37 cellular contexts compared by ENCODE assay signal in the genomic region with DNA sequence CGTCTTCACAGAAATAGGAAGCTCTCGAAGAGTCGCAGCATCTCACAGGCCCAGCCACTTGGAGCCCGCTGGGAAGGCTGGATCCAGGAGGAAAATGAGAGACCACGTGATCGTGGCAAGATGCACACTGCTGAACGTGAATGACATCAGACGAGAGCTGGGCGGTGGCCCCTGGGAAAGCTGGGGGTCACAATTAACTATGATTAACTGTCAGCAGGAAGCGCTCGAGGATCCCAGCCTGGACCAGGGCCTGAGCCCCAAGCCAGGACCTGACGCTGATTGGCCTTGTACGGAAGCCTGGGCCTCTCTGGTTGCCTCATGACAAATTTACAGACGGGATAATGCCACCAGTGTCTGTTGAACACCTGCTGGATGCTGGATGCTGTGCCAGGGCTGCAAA.
"Had no signal": no experiment of that assay in that cellular context is flagged by ENCODE, and none has a peak within 500 bp of the region (broad histone marks: within the 10 kb centered on the region; RNA-seq: fewer than 3 reads in every experiment).

No MANE protein-coding gene starts in this region.

- DNase-seq: activated effector memory CD4-positive, alpha-beta T cell treated with anti-CD3 and anti-CD28 coated beads, Interleukin-2, amount 50 U/mL, for 16 hours; activated effector memory CD4-positive, alpha-beta T cell treated with Interleukin-2 at 50 U/mL for 16 hours; activated gamma-delta T cell; activated gamma-delta T cell treated with Interleukin-2 at 50 U/mL for 16 hours; activated naive CD4-positive, alpha-beta T cell; activated naive CD4-positive, alpha-beta T cell treated with anti-CD3 and anti-CD28 coated beads for 36 hours; activated naive CD4-positive, alpha-beta T cell treated with anti-CD3 and anti-CD28 coated beads, Interleukin-2, amount 10 ng/mL, durations not matched to agents 7 days and 5 days; activated naive CD4-positive, alpha-beta T cell treated with anti-CD3 and anti-CD28 coated beads, Interleukin-2, amount 50 U/mL, for 16 hours; activated naive CD4-positive, alpha-beta T cell treated with Interleukin-2 at 50 U/mL for 16 hours; activated naive CD8-positive, alpha-beta T cell treated with anti-CD3 and anti-CD28 coated beads for 36 hours; activated naive CD8-positive, alpha-beta T cell treated with anti-CD3 and anti-CD28 coated beads, Interleukin-2, amount 10 ng/mL, durations not matched to agents 7 days and 5 days; activated naive CD8-positive, alpha-beta T cell treated with anti-CD3 and anti-CD28 coated beads, Interleukin-2, amount 50 U/mL, for 24 hours; activated T-cell treated with anti-CD3 and anti-CD28 coated beads, Interleukin-2, amount 50 U/mL, for 4 hours; activated T-cell treated with anti-CD3 and anti-CD28 coated beads, Interleukin-2, amount 50 U/mL, for 48 hours; activated T-cell treated with anti-CD3 and anti-CD28 coated beads, Interleukin-2, amount 50 U/mL, for 72 hours; adrenal gland; amniotic stem cell; amygdala; anterior cingulate cortex; aorta; body of pancreas; brain microvascular endothelial cell; caudate nucleus; central memory CD4-positive, alpha-beta T cell; cerebellar nuclear complex had no signal

- H3K27me3 Mint-ChIP-seq: activated naive CD4-positive, alpha-beta T cell treated with anti-CD3 and anti-CD28 coated beads, Interleukin-2, amount 10 ng/mL, durations not matched to agents 7 days and 5 days; activated naive CD4-positive, alpha-beta T cell treated with anti-CD3 and anti-CD28 coated beads, Interleukin-2, amount 50 U/mL, for 24 hours; activated naive CD8-positive, alpha-beta T cell; activated naive CD8-positive, alpha-beta T cell treated with anti-CD3 and anti-CD28 coated beads for 36 hours; activated naive CD8-positive, alpha-beta T cell treated with anti-CD3 and anti-CD28 coated beads, Interleukin-2, amount 10 ng/mL, durations not matched to agents 7 days and 5 days; activated naive CD8-positive, alpha-beta T cell treated with anti-CD3 and anti-CD28 coated beads, Interleukin-2, amount 50 U/mL, for 24 hours; activated T-helper 17 cell treated with anti-CD3 and anti-CD28 coated beads, Interleukin-2, amount 50 U/mL, for 72 hours; brain; central memory CD8-positive, alpha-beta T cell had no signal

- H3K4me3 ChIP-seq: adrenal gland, ascending aorta, body of pancreas, breast epithelium, cardiac muscle cell had no signal

- H3K36me3 ChIP-seq: adrenal gland, ascending aorta, brain microvascular endothelial cell, breast epithelium, cardiac muscle cell had no signal

- H3K4me1 ChIP-seq: adrenal gland, ascending aorta, breast epithelium had no signal

- H3K4me1 Mint-ChIP-seq: activated naive CD4-positive, alpha-beta T cell treated with anti-CD3 and anti-CD28 coated beads, Interleukin-2, amount 10 ng/mL, durations not matched to agents 7 days and 5 days; activated naive CD4-positive, alpha-beta T cell treated with anti-CD3 and anti-CD28 coated beads, Interleukin-2, amount 50 U/mL, for 24 hours; activated naive CD8-positive, alpha-beta T cell treated with anti-CD3 and anti-CD28 coated beads for 36 hours; activated naive CD8-positive, alpha-beta T cell treated with anti-CD3 and anti-CD28 coated beads, Interleukin-2, amount 10 ng/mL, durations not matched to agents 7 days and 5 days; activated naive CD8-positive, alpha-beta T cell treated with anti-CD3 and anti-CD28 coated beads, Interleukin-2, amount 50 U/mL, for 24 hours; activated T-helper 17 cell treated with anti-CD3 and anti-CD28 coated beads, Interleukin-2, amount 50 U/mL, for 72 hours; brain had no signal

- H3K36me3 Mint-ChIP-seq: activated naive CD4-positive, alpha-beta T cell treated with anti-CD3 and anti-CD28 coated beads, Interleukin-2, amount 10 ng/mL, durations not matched to agents 7 days and 5 days; activated naive CD4-positive, alpha-beta T cell treated with anti-CD3 and anti-CD28 coated beads, Interleukin-2, amount 50 U/mL, for 24 hours; activated naive CD4-positive, alpha-beta T cell treated with anti-CD3 and anti-CD28 coated beads, Interleukin-2, amount 50 U/mL, for 72 hours; activated naive CD8-positive, alpha-beta T cell; activated naive CD8-positive, alpha-beta T cell treated with anti-CD3 and anti-CD28 coated beads for 36 hours; activated naive CD8-positive, alpha-beta T cell treated with anti-CD3 and anti-CD28 coated beads, Interleukin-2, amount 10 ng/mL, durations not matched to agents 7 days and 5 days; brain had no signal

- H3K4me3 Mint-ChIP-seq: activated naive CD4-positive, alpha-beta T cell treated with anti-CD3 and anti-CD28 coated beads for 36 hours; activated naive CD4-positive, alpha-beta T cell treated with anti-CD3 and anti-CD28 coated beads, Interleukin-2, amount 10 ng/mL, durations not matched to agents 7 days and 5 days; activated naive CD4-positive, alpha-beta T cell treated with anti-CD3 and anti-CD28 coated beads, Interleukin-2, amount 50 U/mL, for 24 hours; activated naive CD8-positive, alpha-beta T cell; activated naive CD8-positive, alpha-beta T cell treated with anti-CD3 and anti-CD28 coated beads for 36 hours; activated naive CD8-positive, alpha-beta T cell treated with anti-CD3 and anti-CD28 coated beads, Interleukin-2, amount 10 ng/mL, durations not matched to agents 7 days and 5 days; activated naive CD8-positive, alpha-beta T cell treated with anti-CD3 and anti-CD28 coated beads, Interleukin-2, amount 50 U/mL, for 24 hours; activated T-cell treated with anti-CD3 and anti-CD28 coated beads, Interleukin-2, amount 50 U/mL, for 4 hours; activated T-cell treated with anti-CD3 and anti-CD28 coated beads, Interleukin-2, amount 50 U/mL, for 72 hours; activated T-helper 1 cell treated with anti-CD3 and anti-CD28 coated beads, Interleukin-12 subunit alpha, Interleukin-12 subunit beta, Interleukin-2, Interleukin-4 antibody, amounts not matched to agents 30 ng/mL and 10 ng/mL and 1 ng/mL, durations not matched to agents 14 hours and 24 hours and 36 hours; activated T-helper 17 cell treated with anti-CD3 and anti-CD28 coated beads, Interleukin-2, amount 50 U/mL, for 72 hours; brain; central memory CD8-positive, alpha-beta T cell had no signal

- H3K9me3 ChIP-seq: adrenal gland, ascending aorta, body of pancreas, breast epithelium had no signal

- H3K27ac ChIP-seq: adrenal gland, ascending aorta, body of pancreas, brain microvascular endothelial cell, breast epithelium, cardiac muscle cell had no signal

- H3K9me3 Mint-ChIP-seq: activated naive CD4-positive, alpha-beta T cell treated with anti-CD3 and anti-CD28 coated beads for 36 hours; activated naive CD4-positive, alpha-beta T cell treated with anti-CD3 and anti-CD28 coated beads, Interleukin-2, amount 50 U/mL, for 24 hours; activated naive CD8-positive, alpha-beta T cell treated with anti-CD3 and anti-CD28 coated beads, Interleukin-2, amount 10 ng/mL, durations not matched to agents 7 days and 5 days; activated naive CD8-positive, alpha-beta T cell treated with anti-CD3 and anti-CD28 coated beads, Interleukin-2, amount 50 U/mL, for 24 hours; activated T-cell treated with anti-CD3 and anti-CD28 coated beads, Interleukin-2, amount 50 U/mL, for 4 hours; activated T-cell treated with anti-CD3 and anti-CD28 coated beads, Interleukin-2, amount 50 U/mL, for 72 hours; activated T-helper 1 cell treated with anti-CD3 and anti-CD28 coated beads, Interleukin-12 subunit alpha, Interleukin-12 subunit beta, Interleukin-2, Interleukin-4 antibody, amounts not matched to agents 30 ng/mL and 10 ng/mL and 1 ng/mL, durations not matched to agents 14 hours and 24 hours and 36 hours; activated T-helper 17 cell treated with anti-CD3 and anti-CD28 coated beads, Interleukin-2, amount 50 U/mL, for 72 hours; activated T-helper 2 cell treated with anti-CD3 and anti-CD28 coated beads, Interferon-gamma antibody, Interleukin-2, Interleukin-4, amounts not matched to agents 10 μg/mL and 5 μg/mL and 100 μg/mL, durations not matched to agents 14 hours and 24 hours and 36 hours; central memory CD8-positive, alpha-beta T cell had no signal

- FAIRE-seq: astrocyte had no signal

- H3K27ac Mint-ChIP-seq: activated naive CD4-positive, alpha-beta T cell treated with anti-CD3 and anti-CD28 coated beads for 36 hours; activated naive CD4-positive, alpha-beta T cell treated with anti-CD3 and anti-CD28 coated beads, Interleukin-2, amount 10 ng/mL, durations not matched to agents 7 days and 5 days; activated naive CD4-positive, alpha-beta T cell treated with anti-CD3 and anti-CD28 coated beads, Interleukin-2, amount 50 U/mL, for 24 hours; activated naive CD4-positive, alpha-beta T cell treated with anti-CD3 and anti-CD28 coated beads, Interleukin-2, amount 50 U/mL, for 72 hours; activated naive CD8-positive, alpha-beta T cell; activated naive CD8-positive, alpha-beta T cell treated with anti-CD3 and anti-CD28 coated beads for 36 hours; activated naive CD8-positive, alpha-beta T cell treated with anti-CD3 and anti-CD28 coated beads, Interleukin-2, amount 10 ng/mL, durations not matched to agents 7 days and 5 days; activated naive CD8-positive, alpha-beta T cell treated with anti-CD3 and anti-CD28 coated beads, Interleukin-2, amount 50 U/mL, for 24 hours; activated T-cell treated with anti-CD3 and anti-CD28 coated beads, Interleukin-2, amount 50 U/mL, for 72 hours; activated T-helper 1 cell treated with anti-CD3 and anti-CD28 coated beads, Interleukin-12 subunit alpha, Interleukin-12 subunit beta, Interleukin-2, Interleukin-4 antibody, amounts not matched to agents 30 ng/mL and 10 ng/mL and 1 ng/mL, durations not matched to agents 14 hours and 24 hours and 36 hours; activated T-helper 17 cell treated with anti-CD3 and anti-CD28 coated beads, Interleukin-2, amount 50 U/mL, for 72 hours; activated T-helper 2 cell treated with anti-CD3 and anti-CD28 coated beads, Interferon-gamma antibody, Interleukin-2, Interleukin-4, amounts not matched to agents 10 μg/mL and 5 μg/mL and 100 μg/mL, durations not matched to agents 14 hours and 24 hours and 36 hours; brain had no signal

- ATAC-seq: activated naive CD4-positive, alpha-beta T cell treated with anti-CD3 and anti-CD28 coated beads, Interleukin-2, amount 50 U/mL, for 72 hours; activated naive CD8-positive, alpha-beta T cell treated with anti-CD3 and anti-CD28 coated beads, Interleukin-2, amount 50 U/mL, for 24 hours; activated T-cell treated with anti-CD3 and anti-CD28 coated beads, Interleukin-2, amount 50 U/mL, for 4 hours; activated T-cell treated with anti-CD3 and anti-CD28 coated beads, Interleukin-2, amount 50 U/mL, for 72 hours; activated T-helper 17 cell treated with anti-CD3 and anti-CD28 coated beads, Interleukin-2, amount 50 U/mL, for 72 hours; body of pancreas had no signal

- H3K27me3 ChIP-seq: adrenal gland, ascending aorta, body of pancreas, brain microvascular endothelial cell, breast epithelium, cardiac muscle cell had no signal
